18 cellular contexts compared by ENCODE assay signal in the genomic region with DNA sequence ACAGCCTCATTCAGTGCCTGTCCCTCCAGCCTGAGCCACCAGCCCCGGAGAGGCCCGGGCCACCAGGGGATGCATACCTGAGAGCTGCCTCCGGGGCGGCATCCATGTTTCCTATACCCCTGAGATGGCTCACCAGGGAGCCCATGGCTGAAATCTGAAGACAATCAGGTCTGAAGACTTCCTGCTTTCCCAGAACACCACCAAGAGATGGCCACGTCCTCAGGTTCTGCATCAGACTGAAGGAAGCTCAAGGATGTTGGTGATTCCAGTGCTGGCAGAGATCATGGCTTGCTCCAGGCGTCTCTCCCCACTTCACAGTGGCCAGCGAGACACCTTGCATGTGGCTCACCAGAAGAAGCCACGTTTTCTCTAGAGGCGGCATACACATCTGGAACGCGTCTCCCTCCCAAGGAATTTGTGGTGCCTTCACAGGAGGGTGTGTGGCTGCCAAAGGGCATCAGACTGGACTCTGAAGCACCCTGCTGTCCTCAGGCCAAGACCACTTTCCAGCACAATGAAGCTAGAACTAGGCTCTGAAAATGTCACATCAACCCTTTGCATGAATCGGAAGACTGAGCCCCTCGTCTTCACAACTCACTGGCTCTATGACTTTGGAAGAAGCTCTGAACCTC.
A peak's percentile ranks its signal among the peaks of the same experiment; 100 is the strongest.
DNase-seq lines count a peak whose midpoint lies in the region; ATAC-seq and TF ChIP-seq lines count a peak whose summit lies in the region.
"Had no signal": no experiment of that assay in that cellular context is flagged by ENCODE, and none has a peak within 500 bp of the region (broad histone marks: within the 10 kb centered on the region; RNA-seq: fewer than 3 reads in every experiment).

No MANE protein-coding gene starts in this region.

- DNase-seq in activated CD8-positive, alpha-beta memory T cell treated with anti-CD3 and anti-CD28 coated beads for 24 hours = peak; percentile 65
- DNase-seq in activated CD8-positive, alpha-beta memory T cell treated with anti-CD3 and anti-CD28 coated beads, Interleukin-2, amount 50 U/mL, for 48 hours = no peak
- DNase-seq in Panc1 (ENCODE audit: low read depth, low spot score) (no peak), fibroblast of gingiva (ENCODE audit: low read depth) (peak; percentile 39), NCI-H128 (lab: John Stamatoyannopoulos, UW; ENCODE audit: unreplicated experiment) (no peak)
- DNase-seq: activated CD4-positive, CD25-positive, alpha-beta regulatory T cell; activated T-cell treated with anti-CD3 and anti-CD28 coated beads for 4 hours; GF-D8; left cardiac atrium; NCI-H2081; NCI-H526 treated with DMSO at 0.1 percent for 48 hours; T-helper 1 cell had no signal

- peaks cover 7% of the 10 kb centered on the region; the same call in 1 of the 2 replicates for H3K9me3 ChIP-seq in Panc1 (ENCODE audit: control insufficient read depth, insufficient read depth, low read depth, low read length)
- no peaks in the 10 kb centered on the region for H3K9me3 ChIP-seq in skeletal muscle tissue (ENCODE audit: control insufficient read depth in 3 of 3, low read length in 3 of 3)
- H3K9me3 ChIP-seq: Caco-2, thoracic aorta had no signal

- TF ChIP-seq CTCF in Panc1 (IDR thresholded peaks at IDR 0.05) = no peak

- no peaks in the 10 kb centered on the region for H3K36me3 ChIP-seq in Panc1 (ENCODE audit: control insufficient read depth, insufficient read depth, low read length)
- no peaks in the 10 kb centered on the region for H3K36me3 ChIP-seq in skeletal muscle tissue (ENCODE audit: control insufficient read depth in 3 of 3, insufficient read depth in 3 of 3, low read length in 3 of 3)
- H3K36me3 ChIP-seq: thoracic aorta had no signal

- no peak overlapping the region for H3K9ac ChIP-seq in skeletal muscle tissue (ENCODE audit: low read depth in 1 of 3, low read length in 3 of 3)

- no peaks in the 10 kb centered on the region for H3K27me3 ChIP-seq in Panc1 (ENCODE audit: control insufficient read depth, insufficient read depth, low read length)
- peaks cover 46 to 64% (median 61%) of the 10 kb centered on the region in 3 donors for H3K27me3 ChIP-seq in skeletal muscle tissue (ENCODE audit: control insufficient read depth in 3 of 3, insufficient read depth in 3 of 3, low read length in 3 of 3)

- 0 out of 2 replicates have a peak, but pooled peaks cover 7% of the 10 kb centered on the region for H3K4me1 ChIP-seq in Panc1 (ENCODE audit: control insufficient read depth, insufficient read depth, low read length)
- H3K4me1 ChIP-seq in skeletal muscle tissue (ENCODE audit: control insufficient read depth in 3 of 3, insufficient read depth in 3 of 3, low read length in 3 of 3) = peaks cover 0 to 15% (median 13%) of the 10 kb centered on the region in 3 donors

- in situ Hi-C loops in Panc1 (cut with HindIII; ENCODE audit: low pct_unique_long_range_greater_than_20kb, low sequenced_read_pairs) = no loop called here

- no peak overlapping the region for H3K4me3 ChIP-seq in Panc1 (ENCODE audit: low read depth in 2 of 2, low read length in 2 of 2)
- no peak overlapping the region for H3K4me3 ChIP-seq in skeletal muscle tissue (ENCODE audit: low read length in 3 of 3)
- H3K4me3 ChIP-seq: thoracic aorta had no signal

- CTCF ChIA-PET in Panc1 (lab: Charles Lee) = no interaction called here

- intact Hi-C loops in Panc1 (cut with micrococcal nuclease; ENCODE audit: unreplicated experiment) = no loop called here

- H3K27ac ChIP-seq in Panc1 (ENCODE audit: low read length) (peak overlapping the region; percentile 42), skeletal muscle tissue (ENCODE audit: low read depth, low read length) (peak overlapping the region; percentile 4)
- H3K27ac ChIP-seq: RWPE1, thoracic aorta had no signal

- BruUV-seq in Panc1 (replicated peaks; lab: Mats Ljungman, UMichigan) = no TSS peak

- ATAC-seq in Panc1 (no peak), HG02973 (IDR thresholded peaks at IDR 0.05; ENCODE audit: unreplicated experiment) (no peak)
- ATAC-seq in activated CD4-positive, CD25-positive, alpha-beta regulatory T cell treated with anti-CD3 and anti-CD28 coated beads, Interleukin-2, amount 50 U/mL, for 24 hours = no peak

- POLR2A ChIA-PET in Panc1 (lab: Charles Lee) = no interaction called here

Comparison
In these comparisons a context has a peak if more than half of its experiments do, and no peak if none do; other contexts are left out.
1. DNase-seq: peak in activated CD8-positive, alpha-beta memory T cell treated with anti-CD3 and anti-CD28 coated beads for 24 hours (single experiment) and fibroblast of gingiva (single experiment); none in activated CD8-positive, alpha-beta memory T cell treated with anti-CD3 and anti-CD28 coated beads, Interleukin-2, amount 50 U/mL, for 48 hours (single experiment), Panc1 (single experiment) and NCI-H128 (single experiment).